33 cellular contexts compared by ENCODE assay signal in genomic region chr22:31935961-31936635, GRCh38. TPM values are rescaled to one million over a fixed set of nuclear protein-coding genes. Genes with fewer than 3 reads are reported as not detected.
DNase-seq lines count a peak whose midpoint lies in the region; ATAC-seq and TF ChIP-seq lines count a peak whose summit lies in the region.
"Had no signal": no experiment of that assay in that cellular context is flagged by ENCODE, and none has a peak within 500 bp of the region (broad histone marks: within the 10 kb centered on the region; RNA-seq: fewer than 3 reads in every experiment).

No MANE protein-coding gene starts in this region.

- H3K4me1 ChIP-seq in spleen = peaks cover 0 to 14% (median 2%) of the 10 kb centered on the region in 6 donors
- H3K4me1 ChIP-seq: BE2C, parathyroid adenoma, SJCRH30, testis, vagina had no signal

- H3K27ac ChIP-seq in spleen = no peak overlapping the region
- H3K27ac ChIP-seq: parathyroid adenoma, SJCRH30, testis, vagina had no signal

- in situ Hi-C loops in G401 (cut with HindIII; ENCODE audit: low sequenced_read_pairs) = no loop called here

- DNase-seq in G401 (ENCODE audit: low spot score) (peak; percentile 26), OCI-M1 (lab: John Stamatoyannopoulos, UW) (peak; percentile 28), epithelial cell of esophagus (ENCODE audit: low read depth) (peak; percentile 18), spleen (peak; percentile 27), T-helper 17 cell (no peak)
- DNase-seq: activated CD4-positive, alpha-beta T cell treated with anti-CD3 and anti-CD28 coated beads, Interleukin-2, amount 10 ng/mL, durations not matched to agents 24 days and 14 days; activated naive CD8-positive, alpha-beta T cell treated with anti-CD3 and anti-CD28 coated beads, Interleukin-2, amount 10 ng/mL, durations not matched to agents 7 days and 5 days; BE2C; CD8-positive, alpha-beta memory T cell; central memory CD4-positive, alpha-beta T cell; DMS 273 treated with DMSO at 0.1 percent for 48 hours; EL; hippocampal formation; KBM-7; MG63; NCI-H1105; NCI-H187; NCI-H2171 treated with DMSO at 0.1 percent for 48 hours; NCI-H510A; RPMI8226; SJCRH30; stimulated activated CD4-positive, alpha-beta T cell treated with anti-CD3 and anti-CD28 coated beads, Interleukin-1b, Interleukin-23, amount 100 ng/mL, for 48 hours; T1000; testis had no signal

- 77 to 84% (median 80%) methylated on average over 4 of the region's 4 CpGs for WGBS in spleen, 5 donors

- H3K9me3 ChIP-seq in spleen (no peaks in the 10 kb centered on the region), T-helper 17 cell (ENCODE audit: control insufficient read depth, low read length, poor library complexity, severe bottlenecking) (no peaks in the 10 kb centered on the region)
- H3K9me3 ChIP-seq: BE2C, MG63, SJCRH30, testis, vagina had no signal

- H3K27me3 Mint-ChIP-seq in T-helper 17 cell = peaks cover 10% of the 10 kb centered on the region
- H3K27me3 Mint-ChIP-seq: activated naive CD8-positive, alpha-beta T cell treated with anti-CD3 and anti-CD28 coated beads, Interleukin-2, amount 10 ng/mL, durations not matched to agents 7 days and 5 days; stimulated activated naive CD8-positive, alpha-beta T cell treated with anti-CD3 and anti-CD28 coated beads, Interleukin-15, Interleukin-2, amounts not matched to agents 100 ng/mL and 50 ng/mL, for 24 hours had no signal

- no peak overlapping the region for H3K27ac Mint-ChIP-seq in T-helper 17 cell
- H3K27ac Mint-ChIP-seq: activated CD4-positive, alpha-beta T cell treated with anti-CD3 and anti-CD28 coated beads, Interleukin-2, amount 10 ng/mL, durations not matched to agents 24 days and 14 days; activated naive CD8-positive, alpha-beta T cell treated with anti-CD3 and anti-CD28 coated beads, Interleukin-2, amount 10 ng/mL, durations not matched to agents 7 days and 5 days; stimulated activated naive CD8-positive, alpha-beta T cell treated with anti-CD3 and anti-CD28 coated beads, Interleukin-15, Interleukin-2, amounts not matched to agents 100 ng/mL and 50 ng/mL, for 24 hours; WTC11 had no signal

- H3K4me3 ChIP-seq in epithelial cell of esophagus (ENCODE audit: low read length) = no peak overlapping the region
- H3K4me3 ChIP-seq in spleen = no peak overlapping the region
- H3K4me3 ChIP-seq: MG63, SJCRH30, smooth muscle cell, testis, vagina had no signal

- TF ChIP-seq POLR2A in spleen (IDR thresholded peaks at IDR 0.05) = no peak

- intact Hi-C loops in spleen (cut with DNase I; ENCODE audit: low total_unique reads) = no loop called here

- no peaks in the 10 kb centered on the region for H3K27me3 ChIP-seq in spleen (replicated peaks in 1 of 7)
- H3K27me3 ChIP-seq: BE2C, MG63, SJCRH30, testis, vagina had no signal

- H3K4me3 Mint-ChIP-seq in T-helper 17 cell = no peak overlapping the region
- H3K4me3 Mint-ChIP-seq: activated CD4-positive, alpha-beta T cell treated with anti-CD3 and anti-CD28 coated beads, Interleukin-2, amount 10 ng/mL, durations not matched to agents 24 days and 14 days; activated naive CD8-positive, alpha-beta T cell treated with anti-CD3 and anti-CD28 coated beads, Interleukin-2, amount 10 ng/mL, durations not matched to agents 7 days and 5 days; CD8-positive, alpha-beta memory T cell; neural crest cell; stimulated activated naive CD8-positive, alpha-beta T cell treated with anti-CD3 and anti-CD28 coated beads, Interleukin-15, Interleukin-2, amounts not matched to agents 100 ng/mL and 50 ng/mL, for 24 hours; WTC11 had no signal

- ATAC-seq in T-helper 17 cell (no peak), GM21360 (IDR thresholded peaks at IDR 0.05; ENCODE audit: unreplicated experiment) (no peak), GM21526 (IDR thresholded peaks at IDR 0.05; ENCODE audit: low FRiP score, unreplicated experiment) (no peak)
- ATAC-seq: left lobe of liver, WTC11 had no signal

- peaks cover 5% of the 10 kb centered on the region for H3K4me1 Mint-ChIP-seq in T-helper 17 cell
- H3K4me1 Mint-ChIP-seq: CD8-positive, alpha-beta memory T cell; neural crest cell had no signal

- no peaks in the 10 kb centered on the region for H3K36me3 Mint-ChIP-seq in T-helper 17 cell (ENCODE audit: low read depth)
- H3K36me3 Mint-ChIP-seq: activated naive CD8-positive, alpha-beta T cell treated with anti-CD3 and anti-CD28 coated beads, Interleukin-2, amount 10 ng/mL, durations not matched to agents 7 days and 5 days; CD8-positive, alpha-beta memory T cell; WTC11 had no signal

- no peak for TF ChIP-seq CTCF in epithelial cell of esophagus (IDR thresholded peaks at IDR 0.05; ENCODE audit: insufficient read depth, low read depth, low read length, missing control alignments)
- TF ChIP-seq CTCF in spleen (IDR thresholded peaks at IDR 0.05 in 8 of 11, conservative IDR thresholded peaks at IDR 0.05 in 3 of 11) = no peak

- H3K36me3 ChIP-seq in spleen = no peaks in the 10 kb centered on the region
- H3K36me3 ChIP-seq: BE2C, MG63, SJCRH30, vagina had no signal

RNA-seq across cellular contexts. Expression of gene YWHAH, which starts 8.2 kb away (rescaled TPM):
- total RNA-seq in G401 (2014; rRNA removed; shearing (Covaris generic)) = 93.0 and 126 TPM in 2 replicates
- total RNA-seq in spleen = 100 to 1,000 TPM in 3 of 7 donors, 10 to 100 TPM in 4; 77.3 to 130 (median 95.3) TPM
- polyA plus RNA-seq in spleen = 10 to 100 TPM; 34.2 to 62.8 (median 57.1) TPM
- total RNA-seq in T-helper 17 cell = 100 to 1,000 TPM in 1 of 2 donors, 10 to 100 TPM in 1; 84.2 to 114 TPM

Comparison
In these comparisons a context has a peak if more than half of its experiments do, and no peak if none do; other contexts are left out.
1. DNase-seq: peak in G401 (single experiment), OCI-M1 (single experiment), epithelial cell of esophagus (single experiment) and spleen (single experiment); none in T-helper 17 cell (0 of 3).